ENCODE assay signal across 1 cellular context in genomic region chr6:3139090-3139903, GRCh38.
TF ChIP-seq lines count a peak whose summit lies in the region.

No MANE protein-coding gene starts in this region.

TF ChIP-seq in HepG2, 621 proteins besides CTCF, POLR2A, EP300 and RAD21 (continued from another document and continues in another):
- TF ChIP-seq IKZF5 (CRISPR knock-in tag; IDR thresholded peaks at IDR 0.05) (peak; percentile 95), HMGA1 (CRISPR knock-in tag; conservative IDR thresholded peaks at IDR 0.05) (no peak), GPN1 (CRISPR knock-in tag; IDR thresholded peaks at IDR 0.05; ENCODE audit: borderline replicate concordance) (no peak), HNRNPUL1 (IDR thresholded peaks at IDR 0.05; ENCODE audit: low read depth, low read length) (no peak), ZNF703 (CRISPR knock-in tag; IDR thresholded peaks at IDR 0.05; ENCODE audit: borderline replicate concordance) (no peak), ZNF256 (CRISPR knock-in tag; conservative IDR thresholded peaks at IDR 0.05) (no peak; the same call in 1 of the 2 replicates), ZNF660 (CRISPR knock-in tag; IDR thresholded peaks at IDR 0.05; ENCODE audit: borderline replicate concordance, low read depth) (no peak), SOX6 (IDR thresholded peaks at IDR 0.05) (no peak), SOX6 (CRISPR knock-in tag; IDR thresholded peaks at IDR 0.05) (peak; percentile 91), ZNF607 (CRISPR knock-in tag; IDR thresholded peaks at IDR 0.05; ENCODE audit: borderline replicate concordance) (no peak), RBAK (CRISPR knock-in tag; IDR thresholded peaks at IDR 0.05) (peak; percentile 80), SYNCRIP (IDR thresholded peaks at IDR 0.05; ENCODE audit: insufficient read depth, low read depth, low read length) (no peak), PCBP1 (IDR thresholded peaks at IDR 0.05; ENCODE audit: borderline replicate concordance, low read depth, low read length) (no peak), MATR3 (CRISPR knock-in tag; IDR thresholded peaks at IDR 0.05) (no peak), BHLHE40 (IDR thresholded peaks at IDR 0.05; ENCODE audit: low read length) (peak; percentile 99), LCORL (IDR thresholded peaks at IDR 0.05) (peak; percentile 73), LCORL (CRISPR knock-in tag; IDR thresholded peaks at IDR 0.05) (peak; percentile 69), ZNF383 (CRISPR knock-in tag; IDR thresholded peaks at IDR 0.05; ENCODE audit: borderline replicate concordance) (no peak), MAFF (IDR thresholded peaks at IDR 0.05; ENCODE audit: low read depth, low read length) (peak; percentile 95), XRCC5 (optimal IDR thresholded peaks at IDR 0.05; ENCODE audit: low read length) (no peak), ISX (CRISPR knock-in tag; conservative IDR thresholded peaks at IDR 0.05) (no peak), SRF (IDR thresholded peaks at IDR 0.05; ENCODE audit: low read depth, low read length) (no peak), ZNF691 (CRISPR knock-in tag; IDR thresholded peaks at IDR 0.05; ENCODE audit: borderline replicate concordance, low read depth) (peak; percentile 91), RBM39 (IDR thresholded peaks at IDR 0.05; ENCODE audit: low read depth, low read length, poor library complexity, severe bottlenecking) (peak; percentile 44), E2F5 (CRISPR knock-in tag; conservative IDR thresholded peaks at IDR 0.05) (no peak), DZIP1 (CRISPR knock-in tag; IDR thresholded peaks at IDR 0.05) (no peak), FOXK2 (IDR thresholded peaks at IDR 0.05) (peak; percentile 93), ZNF260 (CRISPR knock-in tag; IDR thresholded peaks at IDR 0.05; ENCODE audit: borderline replicate concordance, low read depth) (no peak), HDAC6 (IDR thresholded peaks at IDR 0.05; ENCODE audit: low read depth, low read length) (no peak), NR2C2 (CRISPR knock-in tag; IDR thresholded peaks at IDR 0.05; ENCODE audit: borderline replicate concordance) (peak; percentile 46; the same call in 1 of the 2 replicates), ZNF788 (CRISPR knock-in tag; IDR thresholded peaks at IDR 0.05; ENCODE audit: borderline replicate concordance) (peak; percentile 86; the same call in 1 of the 2 replicates), PHF20 (CRISPR knock-in tag; IDR thresholded peaks at IDR 0.05) (peak; percentile 57; the same call in 1 of the 2 replicates), STAG1 (CRISPR knock-in tag; IDR thresholded peaks at IDR 0.05) (no peak), PAXIP1 (CRISPR knock-in tag; conservative IDR thresholded peaks at IDR 0.05) (peak; percentile 94), ZNF142 (CRISPR knock-in tag; IDR thresholded peaks at IDR 0.05) (peak; percentile 52; the same call in 1 of the 2 replicates), ZNF775 (CRISPR knock-in tag; IDR thresholded peaks at IDR 0.05; ENCODE audit: borderline replicate concordance) (0 out of 2 replicates have a peak, but pooled peaks have one; percentile 60), ZNF382 (CRISPR knock-in tag; IDR thresholded peaks at IDR 0.05; ENCODE audit: borderline replicate concordance) (no peak), WIZ (CRISPR knock-in tag; IDR thresholded peaks at IDR 0.05) (no peak), MIER3 (CRISPR knock-in tag; IDR thresholded peaks at IDR 0.05; ENCODE audit: borderline replicate concordance) (peak; percentile 96; the same call in 1 of the 2 replicates), PRDM10 (CRISPR knock-in tag; IDR thresholded peaks at IDR 0.05; ENCODE audit: low read depth) (peak; percentile 37; the same call in 1 of the 2 replicates), HIVEP1 (CRISPR knock-in tag; IDR thresholded peaks at IDR 0.05) (no peak), ATM (IDR thresholded peaks at IDR 0.05; ENCODE audit: borderline replicate concordance) (no peak)
- TF ChIP-seq, protein P1, sequence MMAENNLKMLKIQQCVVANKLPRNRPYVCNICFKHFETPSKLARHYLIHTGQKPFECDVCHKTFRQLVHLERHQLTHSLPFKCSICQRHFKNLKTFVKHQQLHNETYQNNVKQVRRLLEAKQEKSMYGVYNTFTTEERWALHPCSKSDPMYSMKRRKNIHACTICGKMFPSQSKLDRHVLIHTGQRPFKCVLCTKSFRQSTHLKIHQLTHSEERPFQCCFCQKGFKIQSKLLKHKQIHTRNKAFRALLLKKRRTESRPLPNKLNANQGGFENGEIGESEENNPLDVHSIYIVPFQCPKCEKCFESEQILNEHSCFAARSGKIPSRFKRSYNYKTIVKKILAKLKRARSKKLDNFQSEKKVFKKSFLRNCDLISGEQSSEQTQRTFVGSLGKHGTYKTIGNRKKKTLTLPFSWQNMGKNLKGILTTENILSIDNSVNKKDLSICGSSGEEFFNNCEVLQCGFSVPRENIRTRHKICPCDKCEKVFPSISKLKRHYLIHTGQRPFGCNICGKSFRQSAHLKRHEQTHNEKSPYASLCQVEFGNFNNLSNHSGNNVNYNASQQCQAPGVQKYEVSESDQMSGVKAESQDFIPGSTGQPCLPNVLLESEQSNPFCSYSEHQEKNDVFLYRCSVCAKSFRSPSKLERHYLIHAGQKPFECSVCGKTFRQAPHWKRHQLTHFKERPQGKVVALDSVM (CRISPR knock-in tag; IDR thresholded peaks at IDR 0.05): 0 out of 2 replicates have a peak, but pooled peaks have one; percentile 35
